Comparison of ENCODE assay signal across 8 cellular contexts in the genomic region with DNA sequence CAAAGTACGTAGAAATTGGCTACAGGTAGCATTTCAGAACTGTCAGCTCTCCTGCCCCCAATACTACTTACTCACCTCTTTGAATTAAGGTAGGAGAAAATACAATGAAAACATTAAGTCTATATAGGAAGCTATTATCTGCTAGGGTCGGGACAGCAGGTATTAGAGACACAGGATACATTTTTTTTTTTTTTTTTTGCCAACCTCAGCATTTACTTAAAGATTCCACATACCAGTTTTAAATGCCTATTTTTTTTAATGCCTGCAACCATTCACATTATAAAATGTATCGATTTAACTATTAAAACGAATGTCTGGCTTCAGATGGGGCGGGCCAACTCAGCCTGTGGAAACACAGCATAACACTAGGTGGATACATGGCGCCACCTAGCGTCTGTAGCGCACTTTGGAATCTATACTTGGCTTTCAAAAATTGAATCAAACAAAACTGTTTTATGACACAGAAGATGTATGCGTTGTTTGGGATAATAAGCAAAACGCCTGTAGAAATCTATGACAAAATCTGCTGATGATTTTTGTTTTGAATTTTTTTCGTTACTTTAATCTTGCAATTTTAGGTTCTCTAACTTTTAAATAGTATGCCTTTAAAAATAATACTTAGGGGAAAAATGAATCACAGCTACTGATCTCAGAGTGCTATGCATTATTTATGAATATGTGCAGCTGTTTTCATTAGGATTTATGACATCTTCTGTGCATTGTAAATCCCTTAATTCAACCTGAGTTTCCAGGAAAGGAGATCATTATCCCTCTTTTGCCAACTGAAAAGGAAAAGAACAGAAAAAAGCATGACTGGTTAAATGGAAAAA.
DNase-seq lines count a peak whose midpoint lies in the region; ATAC-seq and TF ChIP-seq lines count a peak whose summit lies in the region.

No MANE protein-coding gene starts in this region.

- peak; percentile 85 for DNase-seq in NCI-H82 (lab: John Stamatoyannopoulos, UW)
- DNase-seq in NCI-H82 treated with DMSO at 0.1 percent for 48 hours (lab: John Stamatoyannopoulos, UW; ENCODE audit: unreplicated experiment): no peak
- peak; percentile 57 for DNase-seq in NCI-H1105 treated with DMSO at 0.1 percent for 48 hours (lab: John Stamatoyannopoulos, UW)
- DNase-seq in T-helper 2 cell treated with Interferon-gamma antibody and Interleukin-4, amounts not matched to agents 5 μg/mL and 100 μg/mL, for 36 hours (ENCODE audit: low spot score): peak; percentile 47
- DNase-seq in ascending aorta (ENCODE audit: low spot score in 2 of 2): peak in 1 of 2 donors; percentile 81
- peak; percentile 85 for DNase-seq in hepatocyte (ENCODE audit: low spot score)
- DNase-seq in smooth muscle cell of the brain vasculature (ENCODE audit: low read depth, low spot score): peak; percentile 47

- H3K4me3 Mint-ChIP-seq in T-helper 2 cell treated with Interferon-gamma antibody and Interleukin-4, amounts not matched to agents 5 μg/mL and 100 μg/mL, for 36 hours: no peak overlapping the region

- no peaks in the 10 kb centered on the region for H4K20me1 ChIP-seq in hepatocyte (ENCODE audit: insufficient read depth, poor library complexity, severe bottlenecking)

- peak; percentile 88 for ATAC-seq in HG02759 (IDR thresholded peaks at IDR 0.05; ENCODE audit: unreplicated experiment)

- H3K4me1 ChIP-seq in ascending aorta: no peaks in the 10 kb centered on the region
- no peaks in the 10 kb centered on the region for H3K4me1 ChIP-seq in hepatocyte (ENCODE audit: insufficient read depth)

- H3K27me3 ChIP-seq in ascending aorta (no peaks in the 10 kb centered on the region), hepatocyte (no peaks in the 10 kb centered on the region)

- no peaks in the 10 kb centered on the region for H3K9me2 ChIP-seq in hepatocyte (replicated peaks; ENCODE audit: insufficient read depth)

- 19% methylated on average over 11 of the region's 11 CpGs for WGBS in hepatocyte (ENCODE audit: low lambda C conversion rate, missing lambda C conversion rate)

- peaks cover 3% of the 10 kb centered on the region for H3K27me3 Mint-ChIP-seq in T-helper 2 cell treated with Interferon-gamma antibody and Interleukin-4, amounts not matched to agents 5 μg/mL and 100 μg/mL, for 36 hours (ENCODE audit: low read depth)

- no peaks in the 10 kb centered on the region for H3K36me3 ChIP-seq in ascending aorta
- no peaks in the 10 kb centered on the region for H3K36me3 ChIP-seq in hepatocyte (replicated peaks; ENCODE audit: insufficient read depth, low read depth)

- no peak overlapping the region for H3K4me3 ChIP-seq in ascending aorta
- no peak overlapping the region for H3K4me3 ChIP-seq in hepatocyte

- no peaks in the 10 kb centered on the region for H3K36me3 Mint-ChIP-seq in T-helper 2 cell treated with Interferon-gamma antibody and Interleukin-4, amounts not matched to agents 5 μg/mL and 100 μg/mL, for 36 hours (ENCODE audit: low read depth)

- no peak overlapping the region for H2AFZ ChIP-seq in hepatocyte

- H3K4me1 Mint-ChIP-seq in T-helper 2 cell treated with Interferon-gamma antibody and Interleukin-4, amounts not matched to agents 5 μg/mL and 100 μg/mL, for 36 hours (ENCODE audit: low read depth): no peaks in the 10 kb centered on the region

- H3K27ac ChIP-seq in ascending aorta: no peak overlapping the region
- no peak overlapping the region for H3K27ac ChIP-seq in hepatocyte

- intact Hi-C loops in ascending aorta (cut with DNase I): no loop called here

- no peak overlapping the region for H3K27ac Mint-ChIP-seq in T-helper 2 cell treated with Interferon-gamma antibody and Interleukin-4, amounts not matched to agents 5 μg/mL and 100 μg/mL, for 36 hours

- no peak overlapping the region for H3K4me2 ChIP-seq in hepatocyte

- H3K9me3 ChIP-seq in ascending aorta (no peaks in the 10 kb centered on the region), hepatocyte (ENCODE audit: low read depth) (no peaks in the 10 kb centered on the region)

- H3K79me2 ChIP-seq in hepatocyte: no peaks in the 10 kb centered on the region

- peak; percentile 54 to 83 (median 83) for TF ChIP-seq CTCF in ascending aorta (IDR thresholded peaks at IDR 0.05)
- peak; percentile 96 for TF ChIP-seq CTCF in hepatocyte (IDR thresholded peaks at IDR 0.05; ENCODE audit: poor library complexity)

- no peaks in the 10 kb centered on the region for H3K9me3 Mint-ChIP-seq in T-helper 2 cell treated with Interferon-gamma antibody and Interleukin-4, amounts not matched to agents 5 μg/mL and 100 μg/mL, for 36 hours
